8 cellular contexts compared by ENCODE assay signal in genomic region chr5:133460172-133460758, GRCh38.
A peak's percentile ranks its signal among the peaks of the same experiment; 100 is the strongest.
DNase-seq lines count a peak whose midpoint lies in the region; ATAC-seq and TF ChIP-seq lines count a peak whose summit lies in the region.

No MANE protein-coding gene starts in this region.

- H3K4me3 ChIP-seq in prostate gland, result no peak overlapping the region

- peaks cover 4% of the 10 kb centered on the region for H3K4me1 Mint-ChIP-seq in chondrocyte (ENCODE audit: low read depth)

- H3K4me1 ChIP-seq in prostate gland (replicated peaks), result no peaks in the 10 kb centered on the region

- 71% methylated on average over 12 of the region's 12 CpGs for WGBS in prostate gland

- H3K9me3 ChIP-seq in prostate gland, result no peaks in the 10 kb centered on the region

- no peak for ATAC-seq in GM19463 (IDR thresholded peaks at IDR 0.05; ENCODE audit: unreplicated experiment)
- ATAC-seq in HG02610 (IDR thresholded peaks at IDR 0.05; ENCODE audit: unreplicated experiment), result no peak

- H3K27me3 ChIP-seq in prostate gland (replicated peaks; ENCODE audit: insufficient read depth), result no peaks in the 10 kb centered on the region

- H3K4me3 Mint-ChIP-seq in chondrocyte (ENCODE audit: unreplicated experiment), result no peak overlapping the region

- TF ChIP-seq POLR2A in prostate gland (IDR thresholded peaks at IDR 0.05), result no peak

- no peak overlapping the region for H3K27ac ChIP-seq in prostate gland

- intact Hi-C loops in prostate gland (cut with DNase I), result no loop called here

- DNase-seq in activated T-cell treated with anti-CD3 and anti-CD28 coated beads for 48 hours (ENCODE audit: low read depth) (peak; percentile 48), OCI-M1 (lab: John Stamatoyannopoulos, UW) (peak; percentile 3), chondrocyte (ENCODE audit: low spot score) (no peak), prostate gland (ENCODE audit: low spot score) (no peak), NCI-H1105 treated with DMSO at 0.1 percent for 48 hours (lab: John Stamatoyannopoulos, UW) (no peak)
- DNase-seq in activated T-cell treated with anti-CD3 and anti-CD28 coated beads, Interleukin-2, amount 50 U/mL, for 1 hour, result no peak

- no peaks in the 10 kb centered on the region for H3K36me3 Mint-ChIP-seq in chondrocyte (ENCODE audit: low read depth)

- H3K27me3 Mint-ChIP-seq in chondrocyte (ENCODE audit: low read depth), result no peaks in the 10 kb centered on the region

- TF ChIP-seq CTCF in chondrocyte (IDR thresholded peaks at IDR 0.05), result peak; percentile 74
- peak in 3 of 4 experiments; percentile 31 to 50 (median 48) for TF ChIP-seq CTCF in prostate gland (IDR thresholded peaks at IDR 0.05)

- H3K9me3 Mint-ChIP-seq in chondrocyte (ENCODE audit: low read depth), result no peaks in the 10 kb centered on the region

- no peak overlapping the region for H3K27ac Mint-ChIP-seq in chondrocyte (ENCODE audit: unreplicated experiment)

- H3K36me3 ChIP-seq in prostate gland, result no peaks in the 10 kb centered on the region

Comparison
In these comparisons a context has a peak if more than half of its experiments do, and no peak if none do; other contexts are left out.
1. DNase-seq: peak in activated T-cell treated with anti-CD3 and anti-CD28 coated beads for 48 hours (single experiment) and OCI-M1 (single experiment); none in activated T-cell treated with anti-CD3 and anti-CD28 coated beads, Interleukin-2, amount 50 U/mL, for 1 hour (single experiment), chondrocyte (single experiment), prostate gland (single experiment) and NCI-H1105 treated with DMSO at 0.1 percent for 48 hours (single experiment).